ENCODE assay signal across 10 cellular contexts in the genomic region with DNA sequence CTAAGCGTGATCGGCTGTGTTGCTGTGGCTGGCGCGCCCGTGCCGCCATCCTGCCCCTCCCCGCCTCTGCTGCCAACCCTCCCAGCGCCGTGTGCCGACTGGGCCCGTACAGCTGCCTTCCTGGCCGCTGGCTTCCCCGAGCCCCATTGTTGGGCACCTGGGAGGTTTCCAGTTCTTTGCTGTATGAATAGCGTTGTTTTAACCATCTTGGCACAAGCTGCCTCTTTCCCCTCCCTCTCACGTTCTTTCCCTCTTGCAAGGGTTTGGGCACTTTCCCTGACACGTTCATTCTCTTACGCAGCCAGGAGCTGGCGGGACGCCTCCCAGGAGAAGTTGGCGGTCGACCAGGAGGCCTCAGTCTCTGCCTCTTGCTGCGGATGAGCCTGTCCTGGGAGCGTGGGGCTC. TPM values are rescaled to one million over a fixed set of nuclear protein-coding genes. Genes with fewer than 3 reads are reported as not detected.
A peak's percentile ranks its signal among the peaks of the same experiment; 100 is the strongest.
DNase-seq lines count a peak whose midpoint lies in the region; ATAC-seq and TF ChIP-seq lines count a peak whose summit lies in the region.
"Had no signal": no experiment of that assay in that cellular context is flagged by ENCODE, and none has a peak within 500 bp of the region (broad histone marks: within the 10 kb centered on the region; RNA-seq: fewer than 3 reads in every experiment).

No MANE protein-coding gene starts in this region.

- H3K27me3 ChIP-seq in RWPE2 (ENCODE audit: insufficient read depth, poor library complexity, severe bottlenecking) (peaks cover 2% of the 10 kb centered on the region), gastrocnemius medialis (no peaks in the 10 kb centered on the region)

- intact Hi-C loops in head of caudate nucleus (cut with DNase I) (no loop called here), gastrocnemius medialis (cut with DNase I; ENCODE audit: low total_unique reads) (loop anchor here (2.0 to 5.0 kb wide), 4 partner anchors 44 to 152 kb away; a partner anchor contains a TSS)

- no peak overlapping the region for H3K4me3 ChIP-seq in RWPE2 (ENCODE audit: severe bottlenecking)
- H3K4me3 ChIP-seq in gastrocnemius medialis = peak overlapping the region in 1 of 4 donors; percentile 6

- no peak for TF ChIP-seq CTCF in RWPE2 (IDR thresholded peaks at IDR 0.05; ENCODE audit: poor library complexity, severe bottlenecking)
- TF ChIP-seq CTCF in gastrocnemius medialis (IDR thresholded peaks at IDR 0.05 in 4 of 5, conservative IDR thresholded peaks at IDR 0.05 in 1 of 5) = no peak

- H3K27ac ChIP-seq in RWPE2 (ENCODE audit: poor library complexity, severe bottlenecking) = no peak overlapping the region
- peak overlapping the region; percentile 67 to 80 (median 72) for H3K27ac ChIP-seq in gastrocnemius medialis

- no peak for TF ChIP-seq POLR2A in gastrocnemius medialis (IDR thresholded peaks at IDR 0.05)

- in situ Hi-C loops in gastrocnemius medialis (cut with MboI; ENCODE audit: low sequenced_read_pairs in 4 of 4) = no loop called here

- H3K9me3 ChIP-seq in RWPE2 (ENCODE audit: severe bottlenecking) (no peaks in the 10 kb centered on the region), gastrocnemius medialis (no peaks in the 10 kb centered on the region)

- DNase-seq in DMS79 (lab: John Stamatoyannopoulos, UW) = peak; percentile 63
- DNase-seq in RWPE2 (ENCODE audit: low spot score) = no peak
- peak; percentile 26 to 86 (median 63) for DNase-seq in head of caudate nucleus
- DNase-seq in gastrocnemius medialis = peak; percentile 53 to 79
- DNase-seq in SKM-1 treated with dmso at 0.1 percent for 144 hours (lab: John Stamatoyannopoulos, UW; ENCODE audit: unreplicated experiment) = no peak
- DNase-seq: activated naive CD8-positive, alpha-beta T cell treated with anti-CD3 and anti-CD28 coated beads, Interleukin-2, amount 10 ng/mL, durations not matched to agents 7 days and 5 days had no signal

- H3K4me1 ChIP-seq in RWPE2 (ENCODE audit: insufficient read depth, poor library complexity, severe bottlenecking) = no peaks in the 10 kb centered on the region
- H3K4me1 ChIP-seq in gastrocnemius medialis = peaks cover 19 to 31% of the 10 kb centered on the region in 2 donors

- ATAC-seq in RWPE2 (ENCODE audit: low read depth) (peak; percentile 58), gastrocnemius medialis (peak; percentile 67 to 68), GM18873 (IDR thresholded peaks at IDR 0.05; ENCODE audit: low FRiP score, unreplicated experiment) (no peak), GM19467 (IDR thresholded peaks at IDR 0.05; ENCODE audit: unreplicated experiment) (no peak), GM21825 (IDR thresholded peaks at IDR 0.05; ENCODE audit: unreplicated experiment) (no peak)
- ATAC-seq: HCT116 had no signal

- H3K36me3 ChIP-seq in RWPE2 (ENCODE audit: low read depth) (no peaks in the 10 kb centered on the region), gastrocnemius medialis (no peaks in the 10 kb centered on the region)

RNA-seq across cellular contexts. Expression of a gene that starts 43.1 kb away (rescaled TPM):
- total RNA-seq in gastrocnemius medialis = 100 to 1,000 TPM in 3 of 4 donors, 10 to 100 TPM in 1; 70.8 to 224 (median 160) TPM

Comparison
In these comparisons a context has a peak if more than half of its experiments do, and no peak if none do; other contexts are left out.
1. DNase-seq: peak in DMS79 (single experiment), head of caudate nucleus (42 of 42) and gastrocnemius medialis (2 of 2); none in RWPE2 (single experiment) and SKM-1 treated with dmso at 0.1 percent for 144 hours (single experiment).
2. ATAC-seq: peak in RWPE2 (single experiment) and gastrocnemius medialis (2 of 2); none in GM18873 (single experiment), GM19467 (single experiment) and GM21825 (single experiment).